ENCODE assay signal across 1 cellular context in genomic region chr11:19419813-19420212, GRCh38.
TF ChIP-seq lines count a peak whose summit lies in the region.

No MANE protein-coding gene starts in this region.

TF ChIP-seq in HepG2, 621 proteins besides CTCF, POLR2A, EP300 and RAD21 (continued from another document):
- TF ChIP-seq, protein P1, sequence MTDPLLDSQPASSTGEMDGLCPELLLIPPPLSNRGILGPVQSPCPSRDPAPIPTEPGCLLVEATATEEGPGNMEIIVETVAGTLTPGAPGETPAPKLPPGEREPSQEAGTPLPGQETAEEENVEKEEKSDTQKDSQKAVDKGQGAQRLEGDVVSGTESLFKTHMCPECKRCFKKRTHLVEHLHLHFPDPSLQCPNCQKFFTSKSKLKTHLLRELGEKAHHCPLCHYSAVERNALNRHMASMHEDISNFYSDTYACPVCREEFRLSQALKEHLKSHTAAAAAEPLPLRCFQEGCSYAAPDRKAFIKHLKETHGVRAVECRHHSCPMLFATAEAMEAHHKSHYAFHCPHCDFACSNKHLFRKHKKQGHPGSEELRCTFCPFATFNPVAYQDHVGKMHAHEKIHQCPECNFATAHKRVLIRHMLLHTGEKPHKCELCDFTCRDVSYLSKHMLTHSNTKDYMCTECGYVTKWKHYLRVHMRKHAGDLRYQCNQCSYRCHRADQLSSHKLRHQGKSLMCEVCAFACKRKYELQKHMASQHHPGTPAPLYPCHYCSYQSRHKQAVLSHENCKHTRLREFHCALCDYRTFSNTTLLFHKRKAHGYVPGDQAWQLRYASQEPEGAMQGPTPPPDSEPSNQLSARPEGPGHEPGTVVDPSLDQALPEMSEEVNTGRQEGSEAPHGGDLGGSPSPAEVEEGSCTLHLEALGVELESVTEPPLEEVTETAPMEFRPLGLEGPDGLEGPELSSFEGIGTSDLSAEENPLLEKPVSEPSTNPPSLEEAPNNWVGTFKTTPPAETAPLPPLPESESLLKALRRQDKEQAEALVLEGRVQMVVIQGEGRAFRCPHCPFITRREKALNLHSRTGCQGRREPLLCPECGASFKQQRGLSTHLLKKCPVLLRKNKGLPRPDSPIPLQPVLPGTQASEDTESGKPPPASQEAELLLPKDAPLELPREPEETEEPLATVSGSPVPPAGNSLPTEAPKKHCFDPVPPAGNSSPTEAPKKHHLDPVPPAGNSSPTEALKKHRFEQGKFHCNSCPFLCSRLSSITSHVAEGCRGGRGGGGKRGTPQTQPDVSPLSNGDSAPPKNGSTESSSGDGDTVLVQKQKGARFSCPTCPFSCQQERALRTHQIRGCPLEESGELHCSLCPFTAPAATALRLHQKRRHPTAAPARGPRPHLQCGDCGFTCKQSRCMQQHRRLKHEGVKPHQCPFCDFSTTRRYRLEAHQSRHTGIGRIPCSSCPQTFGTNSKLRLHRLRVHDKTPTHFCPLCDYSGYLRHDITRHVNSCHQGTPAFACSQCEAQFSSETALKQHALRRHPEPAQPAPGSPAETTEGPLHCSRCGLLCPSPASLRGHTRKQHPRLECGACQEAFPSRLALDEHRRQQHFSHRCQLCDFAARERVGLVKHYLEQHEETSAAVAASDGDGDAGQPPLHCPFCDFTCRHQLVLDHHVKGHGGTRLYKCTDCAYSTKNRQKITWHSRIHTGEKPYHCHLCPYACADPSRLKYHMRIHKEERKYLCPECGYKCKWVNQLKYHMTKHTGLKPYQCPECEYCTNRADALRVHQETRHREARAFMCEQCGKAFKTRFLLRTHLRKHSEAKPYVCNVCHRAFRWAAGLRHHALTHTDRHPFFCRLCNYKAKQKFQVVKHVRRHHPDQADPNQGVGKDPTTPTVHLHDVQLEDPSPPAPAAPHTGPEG (CRISPR knock-in tag; IDR thresholded peaks at IDR 0.05), result no peak
- TF ChIP-seq CBFB (CRISPR knock-in tag; IDR thresholded peaks at IDR 0.05) (no peak), ZNF546 (CRISPR knock-in tag; conservative IDR thresholded peaks at IDR 0.05) (no peak)
